Comparison of ENCODE assay signal across 1 cellular context in the genomic region with DNA sequence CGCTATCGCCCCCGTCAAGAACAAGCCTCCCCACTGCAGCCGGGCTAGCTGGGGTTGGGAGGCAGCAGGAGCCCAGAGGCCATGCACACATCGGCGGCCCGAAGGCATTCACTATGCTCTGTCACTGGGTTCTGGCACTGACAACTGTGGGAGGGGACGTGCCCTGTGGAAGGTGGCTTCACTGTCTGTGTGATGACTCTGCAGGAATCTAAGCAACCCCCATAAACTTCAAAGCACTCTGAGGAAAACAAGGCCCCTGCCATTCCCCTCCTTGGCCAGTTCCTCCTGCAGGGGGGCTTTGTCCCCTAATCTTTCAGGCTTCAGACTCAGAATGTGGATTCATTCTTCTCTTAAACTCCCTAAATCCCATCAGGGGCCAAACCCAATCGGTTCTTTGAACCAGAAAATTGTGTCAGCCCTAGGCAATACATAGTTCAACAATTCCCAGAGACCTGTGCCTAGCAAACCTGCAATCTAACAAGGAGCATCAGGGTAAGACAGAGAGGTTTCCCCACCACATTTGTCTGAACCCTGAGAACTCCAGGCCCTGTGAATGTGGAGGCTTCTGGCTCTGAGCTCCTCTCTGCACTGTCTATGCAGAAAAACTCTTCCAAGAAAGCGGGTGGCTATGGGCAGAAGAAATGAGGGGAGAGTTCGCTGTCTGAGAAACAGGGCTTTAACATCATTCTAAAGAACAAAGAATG.
A peak's percentile ranks its signal among the peaks of the same experiment; 100 is the strongest.
TF ChIP-seq lines count a peak whose summit lies in the region.

No MANE protein-coding gene starts in this region.

TF ChIP-seq in H1, 55 proteins besides CTCF, POLR2A, EP300 and RAD21:
- no peak for TF ChIP-seq NRF1 (IDR thresholded peaks at IDR 0.05; ENCODE audit: low read depth, low read length)
- TF ChIP-seq BACH1 (IDR thresholded peaks at IDR 0.05; ENCODE audit: low read length) = 0 out of 2 replicates have a peak, but pooled peaks have one; percentile 31
TF ChIP-seq in H1: peak in this region for 1.
